ENCODE assay signal across 18 cellular contexts in the genomic region with DNA sequence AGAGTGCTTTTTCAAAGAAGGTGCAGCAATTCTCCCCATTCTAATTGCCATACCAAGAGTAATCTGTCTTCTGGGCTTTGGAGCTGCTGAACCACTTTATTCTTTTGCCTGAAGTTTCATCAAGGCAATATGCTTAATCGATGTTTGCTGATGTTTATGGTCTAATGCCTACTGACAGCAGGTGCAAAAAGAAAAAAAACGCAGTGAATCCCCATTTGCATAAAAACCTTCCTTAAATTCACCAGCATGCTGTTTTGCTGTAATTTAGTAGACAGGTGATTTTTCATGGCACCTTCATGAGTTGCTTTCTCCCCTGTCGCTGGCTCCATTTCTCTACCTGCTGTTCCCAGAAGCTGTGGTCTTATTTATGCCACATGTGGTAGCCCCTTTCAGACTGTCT.
DNase-seq lines count a peak whose midpoint lies in the region; ATAC-seq and TF ChIP-seq lines count a peak whose summit lies in the region.
"Had no signal": no experiment of that assay in that cellular context is flagged by ENCODE, and none has a peak within 500 bp of the region (broad histone marks: within the 10 kb centered on the region; RNA-seq: fewer than 3 reads in every experiment).

No MANE protein-coding gene starts in this region.

- peaks cover 4% of the 10 kb centered on the region for H3K9me3 Mint-ChIP-seq in activated B cell treated with CpG ODN at 0.5 μM for 24 hours

- intact Hi-C loops in activated B cell treated with CpG ODN at 0.5 μM for 24 hours (cut with micrococcal nuclease) = no loop called here
- intact Hi-C loops in testis (cut with DNase I; ENCODE audit: low total_unique reads) = no loop called here

- CTCF ChIA-PET in activated B cell treated with CpG ODN at 0.5 μM for 24 hours (lab: Charles Lee) = no interaction called here

- peak in 2 of 3 experiments; percentile 19 to 56 for DNase-seq in NCI-H1417 (lab: John Stamatoyannopoulos, UW)
- DNase-seq in NCI-H1417 treated with DMSO at 0.1 percent for 48 hours (lab: John Stamatoyannopoulos, UW) = no peak
- DNase-seq in NCI-H526 (lab: John Stamatoyannopoulos, UW) = peak; percentile 66 to 77
- no peak for DNase-seq in activated B cell treated with CpG ODN at 0.5 μM for 24 hours
- no peak for DNase-seq in testis
- DNase-seq in cerebellum (ENCODE audit: low spot score) = no peak
- no peak for DNase-seq in brain microvascular endothelial cell
- DNase-seq: C1 segment of cervical spinal cord; CD8-positive, alpha-beta memory T cell; GDM1; IMR-90; MV-4-11; NCI-H1930; NCI-H510A treated with DMSO at 0.1 percent for 48 hours; Peyer's patch had no signal

- peak overlapping the region; percentile 90 for H3K27ac Mint-ChIP-seq in activated B cell treated with CpG ODN at 0.5 μM for 24 hours
- H3K27ac Mint-ChIP-seq: CD8-positive, alpha-beta memory T cell had no signal

- no peaks in the 10 kb centered on the region for H3K27me3 ChIP-seq in testis
- H3K27me3 ChIP-seq in brain microvascular endothelial cell (replicated peaks) = no peaks in the 10 kb centered on the region
- H3K27me3 ChIP-seq: Peyer's patch, SJSA1 had no signal

- no peaks in the 10 kb centered on the region for H3K27me3 Mint-ChIP-seq in activated B cell treated with CpG ODN at 0.5 μM for 24 hours

- TF ChIP-seq POLR2A in testis (IDR thresholded peaks at IDR 0.05) = no peak

- H3K36me3 ChIP-seq in testis (ENCODE audit: low read depth, missing control alignments) = no peaks in the 10 kb centered on the region
- H3K36me3 ChIP-seq in brain microvascular endothelial cell (replicated peaks) = no peaks in the 10 kb centered on the region
- H3K36me3 ChIP-seq: Peyer's patch, SJSA1 had no signal

- H3K4me3 Mint-ChIP-seq in activated B cell treated with CpG ODN at 0.5 μM for 24 hours = peak overlapping the region; percentile 70
- H3K4me3 Mint-ChIP-seq: CD8-positive, alpha-beta memory T cell had no signal

- peaks cover 2% of the 10 kb centered on the region for H3K36me3 Mint-ChIP-seq in activated B cell treated with CpG ODN at 0.5 μM for 24 hours (ENCODE audit: low read depth)
- H3K36me3 Mint-ChIP-seq: CD8-positive, alpha-beta memory T cell had no signal

- no peaks in the 10 kb centered on the region for H3K9me3 ChIP-seq in testis
- H3K9me3 ChIP-seq: Peyer's patch, SJSA1 had no signal

- peak; percentile 8 for ATAC-seq in activated B cell treated with CpG ODN at 0.5 μM for 24 hours (ENCODE audit: low read depth)
- ATAC-seq in GM19324 (IDR thresholded peaks at IDR 0.05; ENCODE audit: low FRiP score, unreplicated experiment) = no peak

- H3K27ac ChIP-seq in testis (no peak overlapping the region), brain microvascular endothelial cell (no peak overlapping the region)
- H3K27ac ChIP-seq: 22Rv1, SJSA1 had no signal

- POLR2A ChIA-PET in activated B cell treated with CpG ODN at 0.5 μM for 24 hours (lab: Charles Lee) = no interaction called here

- WGBS in testis, 2 donors = 92 to 93% methylated on average over 3 of the region's 3 CpGs

- in situ Hi-C loops in brain microvascular endothelial cell (cut with HindIII; ENCODE audit: low pct_ligation_motif_present, low sequenced_read_pairs) = no loop called here

- no peaks in the 10 kb centered on the region for H3K4me1 ChIP-seq in testis
- H3K4me1 ChIP-seq: Peyer's patch, SJSA1 had no signal

- H3K4me3 ChIP-seq in testis = no peak overlapping the region
- H3K4me3 ChIP-seq in brain microvascular endothelial cell (ENCODE audit: low read depth, low read length) = no peak overlapping the region
- H3K4me3 ChIP-seq: Peyer's patch, SJSA1 had no signal

- H3K4me1 Mint-ChIP-seq in activated B cell treated with CpG ODN at 0.5 μM for 24 hours = peaks cover 60% of the 10 kb centered on the region
- H3K4me1 Mint-ChIP-seq: CD8-positive, alpha-beta memory T cell had no signal

- TF ChIP-seq CTCF in activated B cell treated with CpG ODN at 0.5 μM for 24 hours (IDR thresholded peaks at IDR 0.05) (no peak), testis (IDR thresholded peaks at IDR 0.05) (no peak), brain microvascular endothelial cell (IDR thresholded peaks at IDR 0.05; ENCODE audit: low read depth, low read length, missing control alignments) (no peak)

Comparison
In these comparisons a context has a peak if more than half of its experiments do, and no peak if none do; other contexts are left out.
1. DNase-seq: peak in NCI-H1417 (2 of 3) and NCI-H526 (2 of 2); none in NCI-H1417 treated with DMSO at 0.1 percent for 48 hours (single experiment), activated B cell treated with CpG ODN at 0.5 μM for 24 hours (single experiment), testis (single experiment), cerebellum (single experiment) and brain microvascular endothelial cell (single experiment).